In the genomic region with DNA sequence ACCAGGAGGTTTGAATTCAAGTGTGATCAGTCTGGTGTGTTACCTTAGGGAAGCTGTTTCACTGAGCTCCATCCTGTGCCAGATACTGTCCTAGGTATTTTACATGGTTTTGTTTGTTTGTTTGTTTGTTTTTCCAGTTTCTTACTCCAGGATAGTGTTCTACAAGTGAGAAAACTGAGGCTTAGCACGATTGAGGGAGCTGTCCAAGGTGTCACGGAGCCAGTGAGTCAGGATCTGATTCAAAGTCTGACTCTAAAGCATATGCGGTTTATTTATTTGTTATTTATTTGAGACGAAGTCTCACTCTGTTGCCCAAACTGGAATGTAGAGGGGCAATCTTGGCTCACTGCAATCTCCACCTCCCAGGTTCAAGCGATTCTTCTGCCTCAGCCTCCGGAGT, we compare ENCODE assay signal across 16 cellular contexts.
DNase-seq lines count a peak whose midpoint lies in the region; ATAC-seq, FAIRE-seq and TF ChIP-seq lines count a peak whose summit lies in the region.
"Had no signal": no experiment of that assay in that cellular context is flagged by ENCODE, and none has a peak within 500 bp of the region (broad histone marks: within the 10 kb centered on the region; RNA-seq: fewer than 3 reads in every experiment).

No MANE protein-coding gene starts in this region.

- no peaks in the 10 kb centered on the region for H4K20me1 ChIP-seq in PC-9 (ENCODE audit: insufficient read depth)
- H4K20me1 ChIP-seq in osteoblast (ENCODE audit: insufficient read depth, low read length) = no peaks in the 10 kb centered on the region

- POLR2A ChIA-PET in activated CD4-positive, alpha-beta T cell treated with anti-CD3 and anti-CD28 coated beads for 36 hours (lab: Charles Lee) = no interaction called here
- POLR2A ChIA-PET in PC-9 (lab: Charles Lee; ENCODE audit: unreplicated experiment) = no interaction called here

- H3K9me3 ChIP-seq in PC-9 (ENCODE audit: insufficient read depth, low read depth) (no peaks in the 10 kb centered on the region), osteoblast (ENCODE audit: low read depth, low read length) (peaks cover under 1% of the 10 kb centered on the region)

- H3K4me3 ChIP-seq in PC-9 (no peak overlapping the region), epithelial cell of esophagus (ENCODE audit: low read length) (no peak overlapping the region), osteoblast (ENCODE audit: insufficient read depth, low read length) (no peak overlapping the region)
- H3K4me3 ChIP-seq: heart right ventricle, smooth muscle cell had no signal

- peaks cover under 1% of the 10 kb centered on the region for H3K9me3 Mint-ChIP-seq in activated CD4-positive, alpha-beta T cell treated with anti-CD3 and anti-CD28 coated beads for 36 hours (ENCODE audit: low read depth)
- H3K9me3 Mint-ChIP-seq: T-helper 1 cell treated with Interleukin-12 subunit alpha and Interleukin-12 subunit beta and Interleukin-4 antibody, amounts not matched to agents 30 μg/mL and 1 μg/mL, for 36 hours had no signal

- peak; percentile 33 for DNase-seq in activated CD4-positive, alpha-beta T cell treated with anti-CD3 and anti-CD28 coated beads for 36 hours
- DNase-seq in activated CD4-positive, alpha-beta T cell treated with anti-CD3 and anti-CD28 coated beads for 48 hours = no peak
- DNase-seq in PC-9 (peak in 1 of 2 experiments; percentile 5), epithelial cell of esophagus (ENCODE audit: low read depth) (peak; percentile 58), osteoblast (ENCODE audit: insufficient read length, low spot score, missing footprints) (no peak), GM12891 (ENCODE audit: insufficient read length, low spot score) (no peak), NCI-H1694 (lab: John Stamatoyannopoulos, UW) (no peak), pons (ENCODE audit: low spot score) (no peak)

- no TSS peak for BruUV-seq in PC-9 (replicated peaks; lab: Mats Ljungman, UMichigan)

- H3K4me3 Mint-ChIP-seq in activated CD4-positive, alpha-beta T cell treated with anti-CD3 and anti-CD28 coated beads for 36 hours = no peak overlapping the region
- H3K4me3 Mint-ChIP-seq: neural crest cell; T-helper 1 cell treated with Interleukin-12 subunit alpha and Interleukin-12 subunit beta and Interleukin-4 antibody, amounts not matched to agents 30 μg/mL and 1 μg/mL, for 36 hours had no signal

- no peak for TF ChIP-seq POLR2A in GM12891 (IDR thresholded peaks at IDR 0.05; ENCODE audit: low read depth, low read length)

- ATAC-seq in activated CD4-positive, alpha-beta T cell treated with anti-CD3 and anti-CD28 coated beads for 36 hours = no peak

- no peaks in the 10 kb centered on the region for H3K9me2 ChIP-seq in PC-9 (ENCODE audit: insufficient read depth)

- no peaks in the 10 kb centered on the region for H3F3A ChIP-seq in PC-9 (ENCODE audit: insufficient read depth, low read depth)

- no peaks in the 10 kb centered on the region for H3K27me3 ChIP-seq in PC-9 (ENCODE audit: insufficient read depth, low read depth)
- no peaks in the 10 kb centered on the region for H3K27me3 ChIP-seq in osteoblast (ENCODE audit: insufficient read depth, low read length)

- H3K36me3 Mint-ChIP-seq in activated CD4-positive, alpha-beta T cell treated with anti-CD3 and anti-CD28 coated beads for 36 hours (ENCODE audit: low read depth) = no peaks in the 10 kb centered on the region

- H3K27ac ChIP-seq in PC-9 (no peak overlapping the region), osteoblast (ENCODE audit: low read depth, low read length) (no peak overlapping the region)
- H3K27ac ChIP-seq: heart right ventricle had no signal

- 0 out of 2 replicates have a peak, but pooled peaks cover 4% of the 10 kb centered on the region for H3K4me1 ChIP-seq in PC-9 (replicated peaks; ENCODE audit: insufficient read depth)
- peaks cover 11% of the 10 kb centered on the region for H3K4me1 ChIP-seq in osteoblast (ENCODE audit: insufficient read depth, low read length)

- intact Hi-C loops in activated CD4-positive, alpha-beta T cell treated with anti-CD3 and anti-CD28 coated beads for 36 hours (cut with DNase I, micrococcal nuclease) = loop anchor here (1.0 to 5.0 kb wide), 12 partner anchors 67 to 825 kb away; partner anchors contain the start of genes GNG2 (in 1 of the 2) and TRIM9 (in 1 of the 2)
- intact Hi-C loops in PC-9 (cut with micrococcal nuclease; ENCODE audit: unreplicated experiment) = loop anchor here (1.0 to 5.0 kb wide), 5 partner anchors 199 to 838 kb away; partner anchors contain the start of gene PYGL

- H3K27ac Mint-ChIP-seq in activated CD4-positive, alpha-beta T cell treated with anti-CD3 and anti-CD28 coated beads for 36 hours = no peak overlapping the region
- H3K27ac Mint-ChIP-seq: activated T-helper 17 cell treated with anti-CD3 and anti-CD28 coated beads, Interleukin-2, amount 50 U/mL, for 72 hours; T-helper 1 cell treated with Interleukin-12 subunit alpha and Interleukin-12 subunit beta and Interleukin-4 antibody, amounts not matched to agents 30 μg/mL and 1 μg/mL, for 36 hours had no signal

- FAIRE-seq in GM12891 (lab: Jason Lieb, UNC) = no peak
- FAIRE-seq: A204.1, endometrium, RCC 7860 had no signal

- H3K36me3 ChIP-seq in PC-9 (ENCODE audit: low read depth) = no peaks in the 10 kb centered on the region
- H3K36me3 ChIP-seq in osteoblast (ENCODE audit: insufficient read depth, low read length) = no peaks in the 10 kb centered on the region
- H3K36me3 ChIP-seq: heart right ventricle had no signal

- CTCF ChIA-PET in activated CD4-positive, alpha-beta T cell treated with anti-CD3 and anti-CD28 coated beads for 36 hours (lab: Charles Lee) = interaction anchor here (0.6 to 6.5 kb wide), 14 partner anchors 13 to 621 kb away, joined by 3 to 49 read pairs (median 4); no protein-coding TSS in a partner anchor
- CTCF ChIA-PET in PC-9 (lab: Charles Lee) = interaction anchor here (0.6 to 2.0 kb wide), 2 partner anchors 198 to 246 kb away, joined by 4 to 7 read pairs; no protein-coding TSS in a partner anchor

- peaks cover 6% of the 10 kb centered on the region for H3K27me3 Mint-ChIP-seq in activated CD4-positive, alpha-beta T cell treated with anti-CD3 and anti-CD28 coated beads for 36 hours

- H3K4me2 ChIP-seq in PC-9 (peak overlapping the region; percentile 72; the same call in 1 of the 2 replicates), osteoblast (ENCODE audit: insufficient read depth, low read length) (peak overlapping the region; percentile 64)

- TF ChIP-seq CTCF in PC-9 (conservative IDR thresholded peaks at IDR 0.05) = no peak
- no peak for TF ChIP-seq CTCF in epithelial cell of esophagus (IDR thresholded peaks at IDR 0.05; ENCODE audit: insufficient read depth, low read depth, low read length, missing control alignments)
- no peak for TF ChIP-seq CTCF in osteoblast (IDR thresholded peaks at IDR 0.05; ENCODE audit: extremely low read depth, low read depth, low read length)

- H3K79me2 ChIP-seq in PC-9 (ENCODE audit: low read depth) (no peaks in the 10 kb centered on the region), osteoblast (ENCODE audit: insufficient read depth, low read length) (no peaks in the 10 kb centered on the region)

- H2AFZ ChIP-seq in PC-9 = no peak overlapping the region
- H2AFZ ChIP-seq in osteoblast (ENCODE audit: low read length) = no peak overlapping the region

- peaks cover 26% of the 10 kb centered on the region for H3K4me1 Mint-ChIP-seq in activated CD4-positive, alpha-beta T cell treated with anti-CD3 and anti-CD28 coated beads for 36 hours

TF ChIP-seq in GM12891, 5 proteins besides CTCF, POLR2A, EP300 and RAD21:
- TF ChIP-seq POU2F2 (IDR thresholded peaks at IDR 0.05; ENCODE audit: low read depth, low read length) (no peak), POLR2AphosphoS5 (IDR thresholded peaks at IDR 0.05; ENCODE audit: low read depth, low read length) (no peak), PAX5 (IDR thresholded peaks at IDR 0.05; ENCODE audit: insufficient read depth, low read length, severe bottlenecking) (no peak), TAF1 (IDR thresholded peaks at IDR 0.05; ENCODE audit: low read depth, low read length) (no peak)

Comparison
In these comparisons a context has a peak if more than half of its experiments do, and no peak if none do; other contexts are left out.
1. DNase-seq: peak in activated CD4-positive, alpha-beta T cell treated with anti-CD3 and anti-CD28 coated beads for 36 hours (single experiment) and epithelial cell of esophagus (single experiment); none in activated CD4-positive, alpha-beta T cell treated with anti-CD3 and anti-CD28 coated beads for 48 hours (single experiment), osteoblast (single experiment), GM12891 (single experiment), NCI-H1694 (single experiment) and pons (single experiment).